Comparison of ENCODE assay signal across 13 cellular contexts in genomic region chr12:116187158-116187511, GRCh38.
DNase-seq lines count a peak whose midpoint lies in the region; ATAC-seq and TF ChIP-seq lines count a peak whose summit lies in the region.
"Had no signal": no experiment of that assay in that cellular context is flagged by ENCODE, and none has a peak within 500 bp of the region (broad histone marks: within the 10 kb centered on the region; RNA-seq: fewer than 3 reads in every experiment).

No MANE protein-coding gene starts in this region.

- peak overlapping the region; percentile 27 for H3K27ac Mint-ChIP-seq in activated T-helper 2 cell treated with anti-CD3 and anti-CD28 coated beads, Interferon-gamma antibody, Interleukin-2, Interleukin-4, amounts not matched to agents 10 μg/mL and 5 μg/mL and 100 μg/mL, durations not matched to agents 14 hours and 24 hours and 36 hours
- H3K27ac Mint-ChIP-seq in stimulated activated naive CD8-positive, alpha-beta T cell treated with anti-CD3 and anti-CD28 coated beads, Interleukin-15, amount 100 ng/mL, for 72 hours, result peak overlapping the region; percentile 50 to 91

- peaks cover 3% of the 10 kb centered on the region for H3K36me3 Mint-ChIP-seq in activated T-helper 2 cell treated with anti-CD3 and anti-CD28 coated beads, Interferon-gamma antibody, Interleukin-2, Interleukin-4, amounts not matched to agents 10 μg/mL and 5 μg/mL and 100 μg/mL, durations not matched to agents 14 hours and 24 hours and 36 hours (ENCODE audit: low read depth)

- no peak overlapping the region for H3K4me3 Mint-ChIP-seq in activated T-helper 2 cell treated with anti-CD3 and anti-CD28 coated beads, Interferon-gamma antibody, Interleukin-2, Interleukin-4, amounts not matched to agents 10 μg/mL and 5 μg/mL and 100 μg/mL, durations not matched to agents 14 hours and 24 hours and 36 hours (ENCODE audit: low read depth)
- H3K4me3 Mint-ChIP-seq in stimulated activated naive CD8-positive, alpha-beta T cell treated with anti-CD3 and anti-CD28 coated beads, Interleukin-15, amount 100 ng/mL, for 72 hours, result peak overlapping the region; percentile 41 to 45

- H3K4me1 Mint-ChIP-seq in activated T-helper 2 cell treated with anti-CD3 and anti-CD28 coated beads, Interferon-gamma antibody, Interleukin-2, Interleukin-4, amounts not matched to agents 10 μg/mL and 5 μg/mL and 100 μg/mL, durations not matched to agents 14 hours and 24 hours and 36 hours (ENCODE audit: low read depth), result peaks cover 54% of the 10 kb centered on the region
- peaks cover 73% of the 10 kb centered on the region for H3K4me1 Mint-ChIP-seq in stimulated activated naive CD8-positive, alpha-beta T cell treated with anti-CD3 and anti-CD28 coated beads, Interleukin-15, amount 100 ng/mL, for 72 hours

- no peak for DNase-seq in Right ventricle myocardium superior
- DNase-seq in left ventricle myocardium inferior, result no peak
- no peak for DNase-seq in activated T-helper 2 cell treated with anti-CD3 and anti-CD28 coated beads, Interferon-gamma antibody, Interleukin-2, Interleukin-4, amounts not matched to agents 10 μg/mL and 5 μg/mL and 100 μg/mL, durations not matched to agents 14 hours and 24 hours and 36 hours (ENCODE audit: low spot score)
- DNase-seq in stimulated activated naive CD8-positive, alpha-beta T cell treated with anti-CD3 and anti-CD28 coated beads, Interleukin-15, amount 100 ng/mL, for 72 hours, result no peak
- no peak for DNase-seq in DMS 273 treated with DMSO at 0.1 percent for 48 hours (lab: John Stamatoyannopoulos, UW)
- DNase-seq: activated T-cell treated with anti-CD3 and anti-CD28 coated beads, Interleukin-2, amount 50 U/mL, for 48 hours; erythroblast; mesendoderm; NCI-H345; stimulated activated CD4-positive, alpha-beta T cell treated with anti-CD3 and anti-CD28 coated beads, Interleukin-4, amount 100 ng/mL, for 4 hours had no signal

- no peaks in the 10 kb centered on the region for H3K36me3 ChIP-seq in left ventricle myocardium inferior
- peaks cover 4% of the 10 kb centered on the region for H3K36me3 ChIP-seq in mesodermal cell (ENCODE audit: control insufficient read depth, insufficient read depth, low read length)

- H3K4me3 ChIP-seq in left ventricle myocardium inferior (no peak overlapping the region), mesodermal cell (ENCODE audit: extremely low read depth, insufficient read depth, low read length, poor library complexity, severe bottlenecking) (no peak overlapping the region)

- ATAC-seq in Right ventricle myocardium superior (ENCODE audit: poor library complexity), result peak; percentile 17
- ATAC-seq in stimulated activated naive CD8-positive, alpha-beta T cell treated with anti-CD3 and anti-CD28 coated beads, Interleukin-15, amount 100 ng/mL, for 72 hours, result peak; percentile 76
- ATAC-seq in activated CD4-positive, CD25-positive, alpha-beta regulatory T cell treated with anti-CD3 and anti-CD28 coated beads, Interleukin-2, amount 50 U/mL, for 24 hours, result no peak
- no peak for ATAC-seq in GM21526 (IDR thresholded peaks at IDR 0.05; ENCODE audit: low FRiP score, unreplicated experiment)

- H3K27ac ChIP-seq in left ventricle myocardium inferior (replicated peaks), result no peak overlapping the region
- H3K27ac ChIP-seq in mesodermal cell (ENCODE audit: low read depth, low read length, severe bottlenecking), result peak overlapping the region; percentile 42

- H3K27me3 Mint-ChIP-seq in activated T-helper 2 cell treated with anti-CD3 and anti-CD28 coated beads, Interferon-gamma antibody, Interleukin-2, Interleukin-4, amounts not matched to agents 10 μg/mL and 5 μg/mL and 100 μg/mL, durations not matched to agents 14 hours and 24 hours and 36 hours (ENCODE audit: low read depth), result no peaks in the 10 kb centered on the region
- no peaks in the 10 kb centered on the region for H3K27me3 Mint-ChIP-seq in stimulated activated naive CD8-positive, alpha-beta T cell treated with anti-CD3 and anti-CD28 coated beads, Interleukin-15, amount 100 ng/mL, for 72 hours

- H3K27me3 ChIP-seq in left ventricle myocardium inferior (ENCODE audit: low read depth), result no peaks in the 10 kb centered on the region

- H3K9me3 Mint-ChIP-seq in activated T-helper 2 cell treated with anti-CD3 and anti-CD28 coated beads, Interferon-gamma antibody, Interleukin-2, Interleukin-4, amounts not matched to agents 10 μg/mL and 5 μg/mL and 100 μg/mL, durations not matched to agents 14 hours and 24 hours and 36 hours, result no peaks in the 10 kb centered on the region
- no peaks in the 10 kb centered on the region for H3K9me3 Mint-ChIP-seq in stimulated activated naive CD8-positive, alpha-beta T cell treated with anti-CD3 and anti-CD28 coated beads, Interleukin-15, amount 100 ng/mL, for 72 hours

- H3K4me1 ChIP-seq in left ventricle myocardium inferior, result peaks cover 78% of the 10 kb centered on the region
- peaks cover 18% of the 10 kb centered on the region for H3K4me1 ChIP-seq in mesodermal cell (ENCODE audit: control insufficient read depth, insufficient read depth, low read length, poor library complexity, severe bottlenecking)

- no peak for TF ChIP-seq CTCF in left ventricle myocardium inferior (IDR thresholded peaks at IDR 0.05; ENCODE audit: borderline replicate concordance)

- H3K9me3 ChIP-seq in left ventricle myocardium inferior (replicated peaks) (no peaks in the 10 kb centered on the region), mesodermal cell (ENCODE audit: control insufficient read depth, low read length) (no peaks in the 10 kb centered on the region)

- WGBS in mesodermal cell (ENCODE audit: insufficient coverage in 2 of 2), 2 experiments, result 100% methylated on average over 1 of the region's 1 CpG; no CpG with 5 or more reads in 1 of the 2 experiments

- intact Hi-C loops in Right ventricle myocardium superior (cut with DNase I), result no loop called here
- intact Hi-C loops in left ventricle myocardium inferior (cut with micrococcal nuclease), result no loop called here
- intact Hi-C loops in activated T-helper 2 cell treated with anti-CD3 and anti-CD28 coated beads, Interferon-gamma antibody, Interleukin-2, Interleukin-4, amounts not matched to agents 10 μg/mL and 5 μg/mL and 100 μg/mL, durations not matched to agents 14 hours and 24 hours and 36 hours (cut with micrococcal nuclease), result no loop called here

Comparison
In these comparisons a context has a peak if more than half of its experiments do, and no peak if none do; other contexts are left out.
1. ATAC-seq: peak in Right ventricle myocardium superior (single experiment) and stimulated activated naive CD8-positive, alpha-beta T cell treated with anti-CD3 and anti-CD28 coated beads, Interleukin-15, amount 100 ng/mL, for 72 hours (single experiment); none in activated CD4-positive, CD25-positive, alpha-beta regulatory T cell treated with anti-CD3 and anti-CD28 coated beads, Interleukin-2, amount 50 U/mL, for 24 hours (0 of 2) and GM21526 (single experiment).